In genomic region chr9:76818271-76818670, GRCh38 we compare ENCODE assay signal across 9 cellular contexts. TPM values are rescaled to one million over a fixed set of nuclear protein-coding genes. Genes with fewer than 3 reads are reported as not detected.
DNase-seq lines count a peak whose midpoint lies in the region; TF ChIP-seq lines count a peak whose summit lies in the region.
"Had no signal": no experiment of that assay in that cellular context is flagged by ENCODE, and none has a peak within 500 bp of the region (broad histone marks: within the 10 kb centered on the region; RNA-seq: fewer than 3 reads in every experiment).

No MANE protein-coding gene starts in this region.

- H3K9me3 ChIP-seq in mesodermal cell (ENCODE audit: control insufficient read depth, low read length) (no peaks in the 10 kb centered on the region), spleen (no peaks in the 10 kb centered on the region)

- peaks cover 0 to 12% (median 0%) of the 10 kb centered on the region in 7 donors for H3K27me3 ChIP-seq in spleen (replicated peaks in 1 of 7)

- DNase-seq in LNCaP clone FGC (ENCODE audit: low read depth) (peak; percentile 67), dermis microvascular lymphatic vessel endothelial cell (ENCODE audit: low read depth in 2 of 2) (peak; percentile 89 to 97), NCI-H2227 (lab: John Stamatoyannopoulos, UW; ENCODE audit: unreplicated experiment) (no peak), spleen (no peak)
- no peak for DNase-seq in T-helper 2 cell treated with Interferon-gamma antibody and Interleukin-4, amounts not matched to agents 5 μg/mL and 100 μg/mL, for 36 hours (ENCODE audit: low spot score)
- DNase-seq in activated naive CD4-positive, alpha-beta T cell treated with Interleukin-2 at 50 U/mL for 16 hours = no peak

- H3K4me3 Mint-ChIP-seq in T-helper 2 cell treated with Interferon-gamma antibody and Interleukin-4, amounts not matched to agents 5 μg/mL and 100 μg/mL, for 36 hours = no peak overlapping the region

- intact Hi-C loops in spleen (cut with DNase I; ENCODE audit: low total_unique reads) = no loop called here

- no peaks in the 10 kb centered on the region for H3K36me3 ChIP-seq in mesodermal cell (ENCODE audit: control insufficient read depth, insufficient read depth, low read length)
- H3K36me3 ChIP-seq in spleen = no peaks in the 10 kb centered on the region

- no peak for TF ChIP-seq POLR2A in spleen (IDR thresholded peaks at IDR 0.05)

- TF ChIP-seq CTCF in 22Rv1 (IDR thresholded peaks at IDR 0.05) (no peak), LNCaP clone FGC (IDR thresholded peaks at IDR 0.05; ENCODE audit: control insufficient read depth, extremely low read depth, insufficient read depth) (no peak), spleen (IDR thresholded peaks at IDR 0.05 in 8 of 11, conservative IDR thresholded peaks at IDR 0.05 in 3 of 11) (no peak)

- no peaks in the 10 kb centered on the region for H3K36me3 Mint-ChIP-seq in T-helper 2 cell treated with Interferon-gamma antibody and Interleukin-4, amounts not matched to agents 5 μg/mL and 100 μg/mL, for 36 hours (ENCODE audit: low read depth)

- no peak overlapping the region for H3K4me3 ChIP-seq in LNCaP clone FGC (ENCODE audit: low read depth, low read length)
- H3K4me3 ChIP-seq in mesodermal cell (ENCODE audit: extremely low read depth, insufficient read depth, low read length, poor library complexity, severe bottlenecking) = no peak overlapping the region
- H3K4me3 ChIP-seq in spleen = no peak overlapping the region

- no peaks in the 10 kb centered on the region for H3K4me1 Mint-ChIP-seq in T-helper 2 cell treated with Interferon-gamma antibody and Interleukin-4, amounts not matched to agents 5 μg/mL and 100 μg/mL, for 36 hours (ENCODE audit: low read depth)

- no peaks in the 10 kb centered on the region for H3K27me3 Mint-ChIP-seq in T-helper 2 cell treated with Interferon-gamma antibody and Interleukin-4, amounts not matched to agents 5 μg/mL and 100 μg/mL, for 36 hours (ENCODE audit: low read depth)

- H3K4me1 ChIP-seq in mesodermal cell (ENCODE audit: control insufficient read depth, insufficient read depth, low read length, poor library complexity, severe bottlenecking) (peaks cover 14% of the 10 kb centered on the region), spleen (no peaks in the 10 kb centered on the region)

- H3K27ac ChIP-seq in 22Rv1 (0 out of 2 replicates have a peak overlapping the region, but pooled peaks have one; percentile 5), mesodermal cell (ENCODE audit: low read depth, low read length, severe bottlenecking) (peak overlapping the region; percentile 87), spleen (no peak overlapping the region)

- H3K9me3 Mint-ChIP-seq in T-helper 2 cell treated with Interferon-gamma antibody and Interleukin-4, amounts not matched to agents 5 μg/mL and 100 μg/mL, for 36 hours = no peaks in the 10 kb centered on the region

- WGBS in mesodermal cell (ENCODE audit: insufficient coverage in 2 of 2), 2 experiments = 63 to 82% methylated on average over 3 to 4 of the region's 4 CpGs
- 60 to 75% (median 72%) methylated on average over 4 of the region's 4 CpGs for WGBS in spleen, 5 donors

- H3K27ac Mint-ChIP-seq in T-helper 2 cell treated with Interferon-gamma antibody and Interleukin-4, amounts not matched to agents 5 μg/mL and 100 μg/mL, for 36 hours = no peak overlapping the region

RNA-seq across cellular contexts. Expression of gene PCA3, which starts 54.0 kb away (rescaled TPM):
- total RNA-seq in dermis microvascular lymphatic vessel endothelial cell (0.25 TPM in 1 of 2 replicates, not detected in the other), spleen (under 1 TPM in 2 of 7 donors, not detected in 5; 0.27 to 0.35 TPM)
- not detected for polyA plus RNA-seq in mesodermal cell (2013, experiment 1 of 2)
- not detected for polyA plus RNA-seq in mesodermal cell (2013, experiment 2 of 2)
- polyA plus RNA-seq in spleen = not detected
- total RNA-seq: activated CD8-positive, alpha-beta memory T cell treated with anti-CD3 and anti-CD28 coated beads for 36 hours had no signal

Comparison
In these comparisons a context has a peak if more than half of its experiments do, and no peak if none do; other contexts are left out.
1. H3K27ac ChIP-seq: peak in 22Rv1 (single experiment) and mesodermal cell (single experiment); none in spleen (0 of 8).
2. DNase-seq: peak in LNCaP clone FGC (single experiment) and dermis microvascular lymphatic vessel endothelial cell (2 of 2); none in T-helper 2 cell treated with Interferon-gamma antibody and Interleukin-4, amounts not matched to agents 5 μg/mL and 100 μg/mL, for 36 hours (single experiment), NCI-H2227 (single experiment), activated naive CD4-positive, alpha-beta T cell treated with Interleukin-2 at 50 U/mL for 16 hours (single experiment) and spleen (single experiment).